17 cellular contexts compared by ENCODE assay signal in the genomic region with DNA sequence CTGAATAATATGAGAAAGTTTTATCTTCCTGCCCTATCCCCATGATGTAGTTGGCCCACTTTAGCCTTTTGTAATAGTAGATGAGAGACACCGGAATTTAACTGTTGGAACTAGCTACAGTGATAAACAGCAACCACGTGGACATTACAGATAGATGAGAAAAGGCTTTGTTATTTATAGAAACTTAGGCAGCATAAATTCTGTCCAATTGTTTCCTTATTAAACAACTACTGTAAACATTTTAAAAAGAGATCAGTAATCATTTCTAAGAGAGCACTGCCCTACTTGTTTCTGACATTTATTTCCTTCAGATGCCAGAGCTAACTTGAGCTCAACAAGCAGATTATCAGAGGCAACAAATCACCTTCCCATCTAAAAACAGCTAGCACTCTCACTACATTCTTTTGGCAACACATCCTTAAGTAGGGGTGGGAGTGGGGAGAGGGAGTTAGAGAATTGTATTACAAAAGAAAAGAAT.
DNase-seq lines count a peak whose midpoint lies in the region; ATAC-seq, FAIRE-seq and TF ChIP-seq lines count a peak whose summit lies in the region.
"Had no signal": no experiment of that assay in that cellular context is flagged by ENCODE, and none has a peak within 500 bp of the region (broad histone marks: within the 10 kb centered on the region; RNA-seq: fewer than 3 reads in every experiment).

No MANE protein-coding gene starts in this region.

- peak; percentile 86 to 94 (median 89) for ATAC-seq in heart left ventricle
- peak; percentile 81 for ATAC-seq in sciatic nerve
- ATAC-seq in HG03432 (IDR thresholded peaks at IDR 0.05; ENCODE audit: unreplicated experiment): no peak
- ATAC-seq: left colon had no signal

- H3K4me3 ChIP-seq in SK-N-MC (no peak overlapping the region), heart left ventricle (no peak overlapping the region)
- H3K4me3 ChIP-seq: MG63, tibial artery had no signal

- no peak for TF ChIP-seq CTCF in heart left ventricle (IDR thresholded peaks at IDR 0.05)

- peaks cover 14% of the 10 kb centered on the region for H3K36me3 ChIP-seq in SK-N-MC (ENCODE audit: insufficient read depth, low read length)
- no peaks in the 10 kb centered on the region for H3K36me3 ChIP-seq in heart left ventricle
- H3K36me3 ChIP-seq: MG63, tibial artery had no signal

- intact Hi-C loops in heart left ventricle (cut with DNase I) (loop anchor here in 4 of 10 donors (2.0 to 10.0 kb wide), 5 partner anchors 56 to 314 kb away; no protein-coding TSS in a partner anchor), sciatic nerve (cut with DNase I) (no loop called here)

- H3K4me1 ChIP-seq in heart left ventricle: peaks cover 0 to 34% (median 12%) of the 10 kb centered on the region in 12 donors

- 3 to 12% (median 6%) methylated on average over 2 of the region's 2 CpGs for WGBS in heart left ventricle, 4 donors

- no peak for TF ChIP-seq POLR2A in heart left ventricle (IDR thresholded peaks at IDR 0.05)

- H3K9ac ChIP-seq in SK-N-MC (ENCODE audit: insufficient read length): no peak overlapping the region

- no peaks in the 10 kb centered on the region for H3K27me3 ChIP-seq in heart left ventricle
- H3K27me3 ChIP-seq: MG63, tibial artery had no signal

- H3K9me3 ChIP-seq in SK-N-MC (ENCODE audit: low read depth, low read length) (no peaks in the 10 kb centered on the region), heart left ventricle (no peaks in the 10 kb centered on the region)
- H3K9me3 ChIP-seq: MG63, tibial artery had no signal

- FAIRE-seq in HTR-8/SVneo (lab: Jason Lieb, UNC): no peak
- FAIRE-seq: bronchial epithelial cell had no signal

- DNase-seq in HCEC 1CT (peak; percentile 10), SK-N-MC (ENCODE audit: low read depth, low spot score) (no peak), heart left ventricle (no peak), sciatic nerve (ENCODE audit: low spot score) (no peak), HTR-8/SVneo (ENCODE audit: insufficient read length, low spot score) (no peak)
- DNase-seq in stimulated activated CD4-positive, alpha-beta T cell treated with anti-CD3 and anti-CD28 coated beads, Interleukin-4, amount 100 ng/mL, for 1 hour: no peak
- DNase-seq in NK-92 treated with Interleukin-12 subunit alpha and Interleukin-12 subunit beta, amount 100 ng/mL, for 24 hours (lab: John Stamatoyannopoulos, UW): no peak
- DNase-seq: activated gamma-delta T cell treated with Interleukin-2 at 50 U/mL for 16 hours; CD4-positive, CD25-positive, alpha-beta regulatory T cell; endodermal cell; left colon; MG63; NCI-H2107; stimulated activated CD4-positive, alpha-beta T cell treated with anti-CD3 and anti-CD28 coated beads, Interleukin-4, amount 100 ng/mL, for 24 hours; tibial artery had no signal

- H3K27ac ChIP-seq in SK-N-MC (peak overlapping the region; percentile 90), heart left ventricle (peak overlapping the region; percentile 37 to 87 (median 66))
- H3K27ac ChIP-seq: tibial artery had no signal
